ENCODE assay signal across 8 cellular contexts in the genomic region with DNA sequence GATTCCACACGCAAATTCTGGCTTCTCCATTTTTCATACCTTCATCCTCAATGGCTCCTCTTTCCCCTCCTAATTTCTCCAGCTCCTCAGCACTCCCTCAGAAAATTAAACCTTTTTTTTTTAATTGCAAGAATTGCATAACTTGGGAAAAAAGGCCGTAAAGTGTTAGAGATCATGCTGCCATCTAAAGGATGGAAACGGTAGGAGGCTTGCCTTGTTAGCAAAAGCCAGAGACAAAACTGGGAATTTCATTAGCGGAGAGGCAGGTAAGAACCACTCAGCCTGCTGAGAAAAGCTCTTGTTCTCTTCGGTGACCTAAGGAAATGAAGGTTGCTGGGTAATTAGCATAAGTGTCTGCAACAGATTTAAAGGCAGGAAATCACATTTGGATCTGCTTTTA.
A peak's percentile ranks its signal among the peaks of the same experiment; 100 is the strongest.
DNase-seq lines count a peak whose midpoint lies in the region; ATAC-seq and TF ChIP-seq lines count a peak whose summit lies in the region.

No MANE protein-coding gene starts in this region.

- no peak overlapping the region for H3K23ac ChIP-seq in neuronal stem cell (ENCODE audit: low read depth, low read length, poor library complexity)

- no peak overlapping the region for H3K14ac ChIP-seq in neuronal stem cell (ENCODE audit: low read length)

- H3K9me3 ChIP-seq in neuronal stem cell (replicated peaks in 1 of 2; ENCODE audit: control insufficient read depth in 2 of 2, insufficient read depth in 1 of 2, low read depth in 1 of 2, low read length in 2 of 2): peaks cover 0 to 2% of the 10 kb centered on the region in 2 donors

- no peak overlapping the region for H3K27ac ChIP-seq in neuronal stem cell (replicated peaks; ENCODE audit: low read length)

- no peak overlapping the region for H2BK120ac ChIP-seq in neuronal stem cell (ENCODE audit: low read depth, low read length)

- H2BK12ac ChIP-seq in neuronal stem cell (ENCODE audit: low read length): no peak overlapping the region

- peaks cover 0 to 3% of the 10 kb centered on the region in 2 donors for H3K4me1 ChIP-seq in neuronal stem cell (ENCODE audit: control insufficient read depth in 2 of 2, insufficient read depth in 1 of 2, low read depth in 1 of 2, low read length in 2 of 2)

- H3K36me3 Mint-ChIP-seq in activated T-helper 1 cell treated with anti-CD3 and anti-CD28 coated beads, Interleukin-12 subunit alpha, Interleukin-12 subunit beta, Interleukin-2, Interleukin-4 antibody, amounts not matched to agents 30 ng/mL and 10 ng/mL and 1 ng/mL, durations not matched to agents 14 hours and 24 hours and 36 hours (ENCODE audit: low read depth): no peaks in the 10 kb centered on the region

- ATAC-seq in GM21717 (IDR thresholded peaks at IDR 0.05; ENCODE audit: unreplicated experiment): no peak

- H3K4ac ChIP-seq in neuronal stem cell (ENCODE audit: low read length): no peak overlapping the region

- H3K4me3 Mint-ChIP-seq in activated T-helper 1 cell treated with anti-CD3 and anti-CD28 coated beads, Interleukin-12 subunit alpha, Interleukin-12 subunit beta, Interleukin-2, Interleukin-4 antibody, amounts not matched to agents 30 ng/mL and 10 ng/mL and 1 ng/mL, durations not matched to agents 14 hours and 24 hours and 36 hours: no peak overlapping the region

- no peak overlapping the region for H2BK15ac ChIP-seq in neuronal stem cell (ENCODE audit: low read length)

- no peak overlapping the region for H3K18ac ChIP-seq in neuronal stem cell (ENCODE audit: low read length)

- peak overlapping the region; percentile 62 for H2AFZ ChIP-seq in neuronal stem cell (ENCODE audit: low read length)

- H3K79me1 ChIP-seq in neuronal stem cell (ENCODE audit: low read depth, low read length): no peaks in the 10 kb centered on the region

- WGBS in neuronal stem cell (ENCODE audit: extremely low coverage in 2 of 2, insufficient read length in 2 of 2, insufficient replicate concordance in 1 of 2), 2 donors: no CpG with 5 or more reads among the region's 5 CpGs

- no peak overlapping the region for H2AK5ac ChIP-seq in neuronal stem cell (ENCODE audit: low read depth, low read length)

- no peak overlapping the region for H3K4me3 ChIP-seq in epithelial cell of esophagus (ENCODE audit: low read length)
- no peak overlapping the region for H3K4me3 ChIP-seq in neuronal stem cell (ENCODE audit: low read length in 2 of 2)

- no peak overlapping the region for H3K27ac Mint-ChIP-seq in activated T-helper 1 cell treated with anti-CD3 and anti-CD28 coated beads, Interleukin-12 subunit alpha, Interleukin-12 subunit beta, Interleukin-2, Interleukin-4 antibody, amounts not matched to agents 30 ng/mL and 10 ng/mL and 1 ng/mL, durations not matched to agents 14 hours and 24 hours and 36 hours

- TF ChIP-seq CTCF in epithelial cell of esophagus (IDR thresholded peaks at IDR 0.05; ENCODE audit: insufficient read depth, low read depth, low read length, missing control alignments): peak; percentile 80

- H3K27me3 ChIP-seq in neuronal stem cell (ENCODE audit: control insufficient read depth in 3 of 3, insufficient read depth in 3 of 3, low read depth in 1 of 3, low read length in 3 of 3): no peaks in the 10 kb centered on the region

- DNase-seq in ELF-1 (ENCODE audit: low read depth, low spot score): peak; percentile 71
- peak; percentile 69 for DNase-seq in NCI-H2196 treated with DMSO at 0.1 percent for 48 hours (lab: John Stamatoyannopoulos, UW; ENCODE audit: unreplicated experiment)
- peak; percentile 70 for DNase-seq in epithelial cell of esophagus (ENCODE audit: low read depth)
- DNase-seq in neuronal stem cell (ENCODE audit: low spot score): peak; percentile 41
- DNase-seq in activated naive CD4-positive, alpha-beta T cell (lab: John Stamatoyannopoulos, UW): no peak
- DNase-seq in activated T-helper 1 cell treated with anti-CD3 and anti-CD28 coated beads, Interleukin-12 subunit alpha, Interleukin-12 subunit beta, Interleukin-2, Interleukin-4 antibody, amounts not matched to agents 30 ng/mL and 10 ng/mL and 1 ng/mL, durations not matched to agents 14 hours and 24 hours and 36 hours (ENCODE audit: low spot score): no peak
- DNase-seq in SW480 (ENCODE audit: low spot score): no peak

- peaks cover 4% of the 10 kb centered on the region for H3K9me3 Mint-ChIP-seq in activated T-helper 1 cell treated with anti-CD3 and anti-CD28 coated beads, Interleukin-12 subunit alpha, Interleukin-12 subunit beta, Interleukin-2, Interleukin-4 antibody, amounts not matched to agents 30 ng/mL and 10 ng/mL and 1 ng/mL, durations not matched to agents 14 hours and 24 hours and 36 hours

- peaks cover 2% of the 10 kb centered on the region for H3K27me3 Mint-ChIP-seq in activated T-helper 1 cell treated with anti-CD3 and anti-CD28 coated beads, Interleukin-12 subunit alpha, Interleukin-12 subunit beta, Interleukin-2, Interleukin-4 antibody, amounts not matched to agents 30 ng/mL and 10 ng/mL and 1 ng/mL, durations not matched to agents 14 hours and 24 hours and 36 hours (ENCODE audit: insufficient read depth)

- no peak overlapping the region for H3K9ac ChIP-seq in neuronal stem cell (ENCODE audit: low read depth, low read length, poor library complexity)

- no peak overlapping the region for H3K4me2 ChIP-seq in neuronal stem cell (ENCODE audit: insufficient read depth, low read length, poor library complexity, severe bottlenecking)

- intact Hi-C loops in activated T-helper 1 cell treated with anti-CD3 and anti-CD28 coated beads, Interleukin-12 subunit alpha, Interleukin-12 subunit beta, Interleukin-2, Interleukin-4 antibody, amounts not matched to agents 30 ng/mL and 10 ng/mL and 1 ng/mL, durations not matched to agents 14 hours and 24 hours and 36 hours (cut with micrococcal nuclease): no loop called here

- no peaks in the 10 kb centered on the region for H3K4me1 Mint-ChIP-seq in activated T-helper 1 cell treated with anti-CD3 and anti-CD28 coated beads, Interleukin-12 subunit alpha, Interleukin-12 subunit beta, Interleukin-2, Interleukin-4 antibody, amounts not matched to agents 30 ng/mL and 10 ng/mL and 1 ng/mL, durations not matched to agents 14 hours and 24 hours and 36 hours (ENCODE audit: low read depth)

- no peak overlapping the region for H2BK5ac ChIP-seq in neuronal stem cell (ENCODE audit: low read length)

- no peak overlapping the region for H4K91ac ChIP-seq in neuronal stem cell (ENCODE audit: low read depth, low read length, poor library complexity)

- H3K36me3 ChIP-seq in neuronal stem cell (replicated peaks in 1 of 2; ENCODE audit: control insufficient read depth in 2 of 2, insufficient read depth in 2 of 2, low read length in 2 of 2): no peaks in the 10 kb centered on the region

- H4K8ac ChIP-seq in neuronal stem cell (ENCODE audit: low read depth, low read length): no peak overlapping the region

Comparison
In these comparisons a context has a peak if more than half of its experiments do, and no peak if none do; other contexts are left out.
1. DNase-seq: peak in ELF-1 (single experiment), NCI-H2196 treated with DMSO at 0.1 percent for 48 hours (single experiment), epithelial cell of esophagus (single experiment) and neuronal stem cell (single experiment); none in activated naive CD4-positive, alpha-beta T cell (0 of 4), activated T-helper 1 cell treated with anti-CD3 and anti-CD28 coated beads, Interleukin-12 subunit alpha, Interleukin-12 subunit beta, Interleukin-2, Interleukin-4 antibody, amounts not matched to agents 30 ng/mL and 10 ng/mL and 1 ng/mL, durations not matched to agents 14 hours and 24 hours and 36 hours (single experiment) and SW480 (single experiment).